In genomic region chr1:145214275-145214860, GRCh38 we compare ENCODE assay signal across 9 cellular contexts. TPM values are rescaled to one million over a fixed set of nuclear protein-coding genes. Genes with fewer than 3 reads are reported as not detected.
DNase-seq lines count a peak whose midpoint lies in the region; ATAC-seq and TF ChIP-seq lines count a peak whose summit lies in the region.
"Not testable (repeated sequence)": the region's sequence is repeated elsewhere in the genome, so short reads cannot be mapped to it uniquely, and the experiment has no call there.
"Had no signal": no experiment of that assay in that cellular context is flagged by ENCODE, and none has a peak within 500 bp of the region (broad histone marks: within the 10 kb centered on the region; RNA-seq: fewer than 3 reads in every experiment).

No MANE protein-coding gene starts in this region.

- H3K4me1 Mint-ChIP-seq in naive thymus-derived CD4-positive, alpha-beta T cell = not testable (repeated sequence)

- H3K27ac Mint-ChIP-seq in naive thymus-derived CD4-positive, alpha-beta T cell = peak overlapping the region in 5 of 9 donors; percentile 59 to 90 (median 83)

- POLR2A ChIA-PET in naive thymus-derived CD4-positive, alpha-beta T cell (lab: Charles Lee) = not testable (repeated sequence)

- not testable (repeated sequence) for ATAC-seq in naive thymus-derived CD4-positive, alpha-beta T cell

- peak overlapping the region in 8 of 10 donors; percentile 25 to 79 (median 64) for H3K4me3 Mint-ChIP-seq in naive thymus-derived CD4-positive, alpha-beta T cell

- not testable (repeated sequence) for H3K9ac ChIP-seq in BLaER1
- H3K9ac ChIP-seq in HUES6 (ENCODE audit: low read length) = peak overlapping the region; percentile 78

- WGBS in spleen, 5 donors = 0 to 4% (median 2%) methylated on average over 4 to 8 of the region's 16 CpGs; no CpG with 5 or more reads in 2 of the 5 donors

- H3K36me3 ChIP-seq in BLaER1; HUES6 (ENCODE audit: control insufficient read depth, insufficient read depth, low read length); cardiac muscle cell; naive thymus-derived CD4-positive, alpha-beta T cell (ENCODE audit: control insufficient read depth in 2 of 3, insufficient read depth in 3 of 3, low read length in 3 of 3); spleen: not testable (repeated sequence)

- H3K9me3 Mint-ChIP-seq in naive thymus-derived CD4-positive, alpha-beta T cell = not testable (repeated sequence)

- not testable (repeated sequence) for H3K9me3 ChIP-seq in BLaER1; HUES6 (ENCODE audit: control insufficient read depth, insufficient read depth, low read depth, low read length); cardiac muscle cell (ENCODE audit: low read depth); naive thymus-derived CD4-positive, alpha-beta T cell (ENCODE audit: control insufficient read depth in 2 of 3, low read length in 3 of 3); spleen

- H4K20me1 ChIP-seq in BLaER1 = not testable (repeated sequence)

- peak overlapping the region; percentile 40 for H3K4me2 ChIP-seq in BLaER1

- H3K4me3 ChIP-seq in BLaER1 = peak overlapping the region; percentile 55; the same call in 1 of the 2 replicates
- peak overlapping the region; percentile 61 for H3K4me3 ChIP-seq in HUES6 (ENCODE audit: low read depth, low read length)
- peak overlapping the region; percentile 11 to 34 for H3K4me3 ChIP-seq in cardiac fibroblast (replicated peaks in 1 of 2; ENCODE audit: low read depth in 2 of 2, low read length in 2 of 2)
- H3K4me3 ChIP-seq in cardiac muscle cell = peak overlapping the region; percentile 24
- not testable (repeated sequence) for H3K4me3 ChIP-seq in naive thymus-derived CD4-positive, alpha-beta T cell (ENCODE audit: low read length)
- H3K4me3 ChIP-seq in spleen = peak overlapping the region in 7 of 8 donors; percentile 28 to 62 (median 33)

- not testable (repeated sequence) for H3K4me1 ChIP-seq in BLaER1; HUES6 (ENCODE audit: control insufficient read depth, insufficient read depth, low read length); cardiac muscle cell (ENCODE audit: low read depth); naive thymus-derived CD4-positive, alpha-beta T cell (ENCODE audit: control insufficient read depth in 2 of 2, insufficient read depth in 2 of 2, low read length in 2 of 2); spleen

- H3K27ac ChIP-seq in BLaER1 (peak overlapping the region; percentile 38; the same call in 1 of the 2 replicates), HUES6 (ENCODE audit: low read depth, low read length) (peak overlapping the region; percentile 53; the same call in 1 of the 2 replicates), spleen (peak overlapping the region in 7 of 8 donors; percentile 41 to 95 (median 82))
- H3K27ac ChIP-seq in cardiac muscle cell = not testable (repeated sequence)
- peak overlapping the region; percentile 69 for H3K27ac ChIP-seq in naive thymus-derived CD4-positive, alpha-beta T cell (ENCODE audit: low read depth, low read length)

- intact Hi-C loops in naive thymus-derived CD4-positive, alpha-beta T cell (cut with micrococcal nuclease); spleen (cut with DNase I; ENCODE audit: low total_unique reads): not testable (repeated sequence)

- H3K27me3 ChIP-seq in BLaER1; HUES6 (ENCODE audit: control insufficient read depth, insufficient read depth, low read length); cardiac muscle cell; naive thymus-derived CD4-positive, alpha-beta T cell (ENCODE audit: control insufficient read depth in 2 of 2, insufficient read depth in 2 of 2, low read length in 2 of 2); spleen (replicated peaks in 1 of 7): not testable (repeated sequence)

- TF ChIP-seq POLR2A in spleen (IDR thresholded peaks at IDR 0.05) = not testable (repeated sequence)

- H3K27me3 Mint-ChIP-seq in naive thymus-derived CD4-positive, alpha-beta T cell = not testable (repeated sequence)

- peak; percentile 20 for DNase-seq in T follicular helper cell (ENCODE audit: low read depth)
- DNase-seq in activated T-cell treated with anti-CD3 and anti-CD28 coated beads, Interleukin-2, amount 50 U/mL, for 48 hours = peak; percentile 29 to 33
- not testable (repeated sequence) for DNase-seq in cardiac fibroblast (ENCODE audit: low read depth in 2 of 2); cardiac muscle cell (ENCODE audit: low read depth in 1 of 2, low spot score in 1 of 2); spleen
- DNase-seq in naive thymus-derived CD4-positive, alpha-beta T cell = peak in 8 of 9 donors; percentile 21 to 88 (median 78)

- TF ChIP-seq CTCF in cardiac fibroblast (IDR thresholded peaks at IDR 0.05; ENCODE audit: low read depth, low read length); cardiac muscle cell (IDR thresholded peaks at IDR 0.05; ENCODE audit: low read depth, low read length); spleen (IDR thresholded peaks at IDR 0.05 in 8 of 11, conservative IDR thresholded peaks at IDR 0.05 in 3 of 11): not testable (repeated sequence)

- CTCF ChIA-PET in naive thymus-derived CD4-positive, alpha-beta T cell (lab: Charles Lee) = not testable (repeated sequence)

- not testable (repeated sequence) for H3K36me3 Mint-ChIP-seq in naive thymus-derived CD4-positive, alpha-beta T cell

RNA-seq across cellular contexts. Expression of gene PPIAL4D, which starts 27.6 kb away (rescaled TPM):
- total RNA-seq in cardiac muscle cell = not detected in 2 replicates
- not detected in 2 replicates for polyA plus RNA-seq in cardiac muscle cell
- total RNA-seq in naive thymus-derived CD4-positive, alpha-beta T cell = not detected
- not detected for polyA plus RNA-seq in naive thymus-derived CD4-positive, alpha-beta T cell
- total RNA-seq in spleen = not detected
- polyA plus RNA-seq in spleen = not detected
- total RNA-seq: activated naive CD4-positive, alpha-beta T cell treated with anti-CD3 and anti-CD28 coated beads, Interleukin-2, amount 50 U/mL, for 72 hours had no signal
